In genomic region chr3:85576091-85576690, GRCh38 we compare ENCODE assay signal across 8 cellular contexts.
DNase-seq lines count a peak whose midpoint lies in the region; ATAC-seq and TF ChIP-seq lines count a peak whose summit lies in the region.

No MANE protein-coding gene starts in this region.

- no peak overlapping the region for H3K4me3 ChIP-seq in iPS DF 6.9 (ENCODE audit: low read length)

- no peak overlapping the region for H3K27ac ChIP-seq in RWPE1
- H3K27ac ChIP-seq in iPS DF 6.9 (ENCODE audit: low read length) = no peak overlapping the region

- no peaks in the 10 kb centered on the region for H3K9me3 ChIP-seq in iPS DF 6.9 (ENCODE audit: control insufficient read depth, insufficient read depth, low read length)

- POLR2A ChIA-PET in RWPE1 (lab: Yijun Ruan, JAX; ENCODE audit: low non-redundant PET) = no interaction called here

- CTCF ChIA-PET in RWPE1 (lab: Yijun Ruan, JAX) = interaction anchor here (0.6 to 0.9 kb wide), 2 partner anchors 275 to 383 kb away, joined by 4 read pairs; no protein-coding TSS in a partner anchor

- TF ChIP-seq CTCF in RWPE1 (conservative IDR thresholded peaks at IDR 0.05; ENCODE audit: low read depth) = peak; percentile 74

- no peaks in the 10 kb centered on the region for H3K27me3 ChIP-seq in iPS DF 6.9 (ENCODE audit: control insufficient read depth, insufficient read depth, low read length)

- H3K36me3 ChIP-seq in iPS DF 6.9 (ENCODE audit: control insufficient read depth, insufficient read depth, low read length) = no peaks in the 10 kb centered on the region

- H3K4me1 ChIP-seq in iPS DF 6.9 (ENCODE audit: control insufficient read depth, insufficient read depth, low read length) = no peaks in the 10 kb centered on the region

- DNase-seq in GF-D8 (lab: John Stamatoyannopoulos, UW) (peak; percentile 10), HT-29 (ENCODE audit: low spot score) (peak; percentile 39), RWPE1 (ENCODE audit: low spot score) (peak; percentile 32), astrocyte of the hippocampus (ENCODE audit: low read depth, low spot score) (peak; percentile 88), iPS DF 6.9 (ENCODE audit: low read depth, low spot score) (peak; percentile 45), smooth muscle cell of the brain vasculature (ENCODE audit: low read depth, low spot score) (peak; percentile 57), mesenteric fat pad (ENCODE audit: low spot score) (no peak)

- peak; percentile 73 for ATAC-seq in GM21423 (IDR thresholded peaks at IDR 0.05; ENCODE audit: unreplicated experiment)

- no CpG with 5 or more reads among the region's 4 CpGs for WGBS in iPS DF 6.9 (ENCODE audit: insufficient coverage, insufficient read length)
